22 cellular contexts compared by ENCODE assay signal in genomic region chr5:171432581-171433351, GRCh38. TPM values are rescaled to one million over a fixed set of nuclear protein-coding genes. Genes with fewer than 3 reads are reported as not detected.
"Had no signal": no experiment of that assay in that cellular context is flagged by ENCODE, and none has a peak within 500 bp of the region (broad histone marks: within the 10 kb centered on the region; RNA-seq: fewer than 3 reads in every experiment).

No MANE protein-coding gene starts in this region.

- H3K27ac ChIP-seq: psoas muscle, thoracic aorta, WERI-Rb-1 had no signal

- ATAC-seq: activated CD8-positive, alpha-beta T cell treated with anti-CD3 and anti-CD28 coated beads for 36 hours; effector memory CD8-positive, alpha-beta T cell; mucosa of descending colon; naive thymus-derived CD4-positive, alpha-beta T cell; psoas muscle; sciatic nerve; T-cell had no signal

- H3K27ac Mint-ChIP-seq: activated CD8-positive, alpha-beta T cell treated with anti-CD3 and anti-CD28 coated beads for 36 hours; activated naive CD8-positive, alpha-beta T cell; brain; dendritic cell treated with granulocyte-macrophage colony-stimulating factor and Interleukin-4, amounts not matched to agents 40 ng/mL and 50 ng/mL, for 4 days; memory B cell; T-cell had no signal

- H3K9ac ChIP-seq: SK-N-SH had no signal

- H3K36me3 Mint-ChIP-seq: activated naive CD8-positive, alpha-beta T cell; brain; memory B cell; naive thymus-derived CD4-positive, alpha-beta T cell; T-cell had no signal

- H3K27me3 Mint-ChIP-seq: activated CD8-positive, alpha-beta T cell treated with anti-CD3 and anti-CD28 coated beads for 36 hours; activated naive CD8-positive, alpha-beta T cell; brain; dendritic cell treated with granulocyte-macrophage colony-stimulating factor and Interleukin-4, amounts not matched to agents 40 ng/mL and 50 ng/mL, for 4 days; T-cell had no signal

- H3K4me1 Mint-ChIP-seq: memory B cell, T-cell had no signal

- H3K9me3 ChIP-seq: mucosa of descending colon, psoas muscle, SK-N-SH, thoracic aorta had no signal

- H3K4me2 ChIP-seq: SK-N-SH had no signal

- DNase-seq: activated CD4-positive, alpha-beta T cell treated with anti-CD3 and anti-CD28 coated beads for 4 hours; activated CD8-positive, alpha-beta T cell treated with anti-CD3 and anti-CD28 coated beads for 36 hours; activated gamma-delta T cell; activated T-cell treated with anti-CD3 and anti-CD28 coated beads, Interleukin-2, amount 50 U/mL, for 48 hours; amygdala; effector memory CD8-positive, alpha-beta T cell; foreskin melanocyte; naive thymus-derived CD4-positive, alpha-beta T cell; occipital lobe; psoas muscle; SK-N-SH; stimulated activated CD4-positive, alpha-beta T cell treated with anti-CD3 and anti-CD28 coated beads, Interleukin-1b, Interleukin-23, amount 100 ng/mL, for 48 hours; T-cell; T1000; WERI-Rb-1 had no signal

- H3K4me1 ChIP-seq: psoas muscle had no signal

- H3K9me3 Mint-ChIP-seq: activated CD8-positive, alpha-beta T cell treated with anti-CD3 and anti-CD28 coated beads for 36 hours; dendritic cell treated with granulocyte-macrophage colony-stimulating factor and Interleukin-4, amounts not matched to agents 40 ng/mL and 50 ng/mL, for 4 days; effector memory CD8-positive, alpha-beta T cell; memory B cell; naive thymus-derived CD4-positive, alpha-beta T cell; T-cell had no signal

- H3K4me3 Mint-ChIP-seq: activated CD8-positive, alpha-beta T cell treated with anti-CD3 and anti-CD28 coated beads for 36 hours; activated naive CD8-positive, alpha-beta T cell; brain; dendritic cell treated with granulocyte-macrophage colony-stimulating factor and Interleukin-4, amounts not matched to agents 40 ng/mL and 50 ng/mL, for 4 days; effector memory CD8-positive, alpha-beta T cell; memory B cell; naive thymus-derived CD4-positive, alpha-beta T cell; T-cell had no signal

- H3K36me3 ChIP-seq: thoracic aorta, WERI-Rb-1 had no signal

- H3K4me3 ChIP-seq: mucosa of descending colon, psoas muscle, thoracic aorta had no signal

RNA-seq across cellular contexts. Expression of gene FGF18, which starts 13.3 kb away (rescaled TPM):
- polyA plus RNA-seq: naive thymus-derived CD4-positive, alpha-beta T cell had no signal
